ENCODE assay signal across 9 cellular contexts in the genomic region with DNA sequence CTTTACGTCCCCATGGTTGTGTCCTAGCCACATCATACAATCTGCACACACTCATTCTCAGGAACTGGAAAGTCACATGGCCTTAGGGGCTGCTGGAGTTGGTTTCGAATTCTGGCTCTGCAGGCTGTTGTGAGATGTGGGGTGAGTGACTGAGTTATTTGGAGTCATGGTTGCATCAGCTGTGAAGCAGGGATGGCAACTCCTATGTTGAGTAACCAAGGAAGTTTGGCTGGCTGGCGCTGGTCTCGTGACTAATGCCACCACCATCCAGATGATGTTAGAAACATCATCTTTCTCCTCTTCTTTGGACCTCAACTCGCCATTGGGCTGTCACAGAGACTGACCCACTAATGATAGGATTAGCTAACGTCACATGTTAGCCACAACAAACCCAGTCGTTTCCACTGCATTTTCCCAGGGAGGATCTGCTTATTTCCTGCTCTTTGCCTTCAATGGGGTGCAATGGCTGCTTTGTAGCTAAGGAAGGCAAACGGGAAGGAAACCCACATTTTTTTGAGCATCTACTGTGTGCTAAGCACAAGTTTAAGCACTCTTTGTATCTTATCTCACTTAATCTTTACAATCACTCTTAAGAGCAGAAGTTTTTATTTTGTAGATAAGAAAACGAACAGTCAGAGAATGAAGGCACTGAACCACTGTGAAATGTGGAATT.
A peak's percentile ranks its signal among the peaks of the same experiment; 100 is the strongest.
DNase-seq lines count a peak whose midpoint lies in the region; ATAC-seq and TF ChIP-seq lines count a peak whose summit lies in the region.
"Had no signal": no experiment of that assay in that cellular context is flagged by ENCODE, and none has a peak within 500 bp of the region (broad histone marks: within the 10 kb centered on the region; RNA-seq: fewer than 3 reads in every experiment).

No MANE protein-coding gene starts in this region.

- H3K4me3 ChIP-seq in DND-41 (ENCODE audit: low read depth in 1 of 2, low read length in 2 of 2) (no peak overlapping the region), mesendoderm (ENCODE audit: low read length) (no peak overlapping the region)
- H3K4me3 ChIP-seq: cardiac muscle cell had no signal

- no peaks in the 10 kb centered on the region for H3K36me3 ChIP-seq in DND-41 (ENCODE audit: insufficient read depth, low read length)
- peaks cover 7% of the 10 kb centered on the region for H3K36me3 ChIP-seq in mesendoderm (ENCODE audit: control insufficient read depth, insufficient read depth, low read length)
- H3K36me3 ChIP-seq: cardiac muscle cell had no signal

- DNase-seq in DND-41 (peak; percentile 30), HS-27A (ENCODE audit: low read depth) (peak; percentile 81), mesendoderm (peak; percentile 66), superior temporal gyrus (ENCODE audit: extremely low spot score) (no peak)
- no peak for DNase-seq in activated naive CD8-positive, alpha-beta T cell treated with anti-CD3 and anti-CD28 coated beads, Interleukin-2, amount 10 ng/mL, durations not matched to agents 7 days and 5 days
- DNase-seq in effector CD8-positive, alpha-beta T cell (lab: John Stamatoyannopoulos, UW) = no peak
- DNase-seq in activated CD8-positive, alpha-beta memory T cell treated with anti-CD3 and anti-CD28 coated beads for 24 hours = no peak

- no peaks in the 10 kb centered on the region for H3K27me3 Mint-ChIP-seq in activated naive CD8-positive, alpha-beta T cell treated with anti-CD3 and anti-CD28 coated beads, Interleukin-2, amount 10 ng/mL, durations not matched to agents 7 days and 5 days

- no peak overlapping the region for H3K27ac ChIP-seq in DND-41 (ENCODE audit: low read length)
- no peak overlapping the region for H3K27ac ChIP-seq in mesendoderm (ENCODE audit: low read depth, low read length)
- H3K27ac ChIP-seq: cardiac muscle cell had no signal

- ATAC-seq in DND-41 (ENCODE audit: insufficient read depth, low read depth) (peak; percentile 63), GM21390 (IDR thresholded peaks at IDR 0.05; ENCODE audit: unreplicated experiment) (no peak)
- ATAC-seq in activated naive CD8-positive, alpha-beta T cell treated with anti-CD3 and anti-CD28 coated beads, Interleukin-2, amount 10 ng/mL, durations not matched to agents 7 days and 5 days (ENCODE audit: low read depth) = no peak

- WGBS in mesendoderm (ENCODE audit: extremely low coverage, insufficient coverage, low lambda C conversion rate) = no CpG with 5 or more reads among the region's 9 CpGs

- H3K79me1 ChIP-seq in mesendoderm (ENCODE audit: low read length) = no peaks in the 10 kb centered on the region

- H3K27ac Mint-ChIP-seq in activated naive CD8-positive, alpha-beta T cell treated with anti-CD3 and anti-CD28 coated beads, Interleukin-2, amount 10 ng/mL, durations not matched to agents 7 days and 5 days = peak overlapping the region; percentile 18

- H3K4ac ChIP-seq in mesendoderm (ENCODE audit: low read depth, low read length) = no peak overlapping the region

- H2BK15ac ChIP-seq in mesendoderm (replicated peaks; ENCODE audit: low read depth) = no peak overlapping the region

- H2AFZ ChIP-seq in DND-41 (ENCODE audit: low read depth, low read length) = no peak overlapping the region

- no peaks in the 10 kb centered on the region for H4K20me1 ChIP-seq in DND-41 (ENCODE audit: insufficient read depth, low read length)

- no peak overlapping the region for H2AK5ac ChIP-seq in mesendoderm (ENCODE audit: low read length)

- no peak overlapping the region for H3K23ac ChIP-seq in mesendoderm (ENCODE audit: low read length)

- H4K5ac ChIP-seq in mesendoderm (ENCODE audit: low read length) = no peak overlapping the region

- H3K27me3 ChIP-seq in DND-41 (ENCODE audit: insufficient read depth, low read length, poor library complexity) (no peaks in the 10 kb centered on the region), mesendoderm (ENCODE audit: insufficient read depth, low read length, poor library complexity) (no peaks in the 10 kb centered on the region)
- H3K27me3 ChIP-seq: cardiac muscle cell had no signal

- H3K4me2 ChIP-seq in DND-41 (ENCODE audit: insufficient read depth, low read length) = no peak overlapping the region
- H3K4me2 ChIP-seq in mesendoderm (ENCODE audit: low read length) = no peak overlapping the region

- H3K4me1 ChIP-seq in DND-41 (ENCODE audit: insufficient read depth, low read length) (no peaks in the 10 kb centered on the region), mesendoderm (ENCODE audit: control insufficient read depth, low read depth, low read length) (no peaks in the 10 kb centered on the region)

- H3K4me1 Mint-ChIP-seq in activated naive CD8-positive, alpha-beta T cell treated with anti-CD3 and anti-CD28 coated beads, Interleukin-2, amount 10 ng/mL, durations not matched to agents 7 days and 5 days = peaks cover 13% of the 10 kb centered on the region

- H3K4me3 Mint-ChIP-seq in activated naive CD8-positive, alpha-beta T cell treated with anti-CD3 and anti-CD28 coated beads, Interleukin-2, amount 10 ng/mL, durations not matched to agents 7 days and 5 days = no peak overlapping the region

- no peak overlapping the region for H3K18ac ChIP-seq in mesendoderm (ENCODE audit: low read length)

- no peak overlapping the region for H3K9ac ChIP-seq in DND-41 (ENCODE audit: low read depth, low read length)
- no peak overlapping the region for H3K9ac ChIP-seq in mesendoderm (ENCODE audit: low read length)

- POLR2A ChIA-PET in activated naive CD8-positive, alpha-beta T cell treated with anti-CD3 and anti-CD28 coated beads, Interleukin-2, amount 10 ng/mL, durations not matched to agents 7 days and 5 days (lab: Charles Lee) = no interaction called here

- H4K8ac ChIP-seq in mesendoderm (ENCODE audit: low read depth, low read length) = no peak overlapping the region

- no peak for TF ChIP-seq CTCF in DND-41 (IDR thresholded peaks at IDR 0.05; ENCODE audit: borderline replicate concordance, extremely low read depth, low read length, poor library complexity, severe bottlenecking)

- H2BK120ac ChIP-seq in mesendoderm (ENCODE audit: low read depth, low read length) = no peak overlapping the region

- H2BK5ac ChIP-seq in mesendoderm (ENCODE audit: low read length) = no peak overlapping the region

- no peaks in the 10 kb centered on the region for H3K9me3 Mint-ChIP-seq in activated naive CD8-positive, alpha-beta T cell treated with anti-CD3 and anti-CD28 coated beads, Interleukin-2, amount 10 ng/mL, durations not matched to agents 7 days and 5 days

- no peak overlapping the region for H3K56ac ChIP-seq in mesendoderm (ENCODE audit: low read length)

- no peaks in the 10 kb centered on the region for H3K36me3 Mint-ChIP-seq in activated naive CD8-positive, alpha-beta T cell treated with anti-CD3 and anti-CD28 coated beads, Interleukin-2, amount 10 ng/mL, durations not matched to agents 7 days and 5 days

- H3K9me3 ChIP-seq in DND-41 (ENCODE audit: insufficient read depth, low read length, severe bottlenecking) = no peaks in the 10 kb centered on the region

- no peaks in the 10 kb centered on the region for H3K79me2 ChIP-seq in DND-41 (ENCODE audit: insufficient read depth, low read length)
- H3K79me2 ChIP-seq in mesendoderm (ENCODE audit: control insufficient read depth, insufficient read depth, low read length) = no peaks in the 10 kb centered on the region

Comparison
In these comparisons a context has a peak if more than half of its experiments do, and no peak if none do; other contexts are left out.
1. DNase-seq: peak in DND-41 (single experiment), HS-27A (single experiment) and mesendoderm (single experiment); none in activated naive CD8-positive, alpha-beta T cell treated with anti-CD3 and anti-CD28 coated beads, Interleukin-2, amount 10 ng/mL, durations not matched to agents 7 days and 5 days (single experiment), effector CD8-positive, alpha-beta T cell (single experiment), activated CD8-positive, alpha-beta memory T cell treated with anti-CD3 and anti-CD28 coated beads for 24 hours (single experiment) and superior temporal gyrus (single experiment).